Comparison of ENCODE assay signal across 12 cellular contexts in genomic region chr7:11760372-11760771, GRCh38.
DNase-seq lines count a peak whose midpoint lies in the region; ATAC-seq and TF ChIP-seq lines count a peak whose summit lies in the region.
"Had no signal": no experiment of that assay in that cellular context is flagged by ENCODE, and none has a peak within 500 bp of the region (broad histone marks: within the 10 kb centered on the region; RNA-seq: fewer than 3 reads in every experiment).

No MANE protein-coding gene starts in this region.

- no peaks in the 10 kb centered on the region for H3K4me1 ChIP-seq in body of pancreas
- no peaks in the 10 kb centered on the region for H3K4me1 ChIP-seq in tibial nerve
- H3K4me1 ChIP-seq: ascending aorta had no signal

- intact Hi-C loops in body of pancreas (cut with DNase I) = no loop called here

- no peak overlapping the region for H3K27ac ChIP-seq in body of pancreas
- no peak overlapping the region for H3K27ac ChIP-seq in tibial nerve
- H3K27ac ChIP-seq: ascending aorta, C4-2B had no signal

- peak in 1 of 2 donors; percentile 43 for TF ChIP-seq EP300 in tibial nerve (IDR thresholded peaks at IDR 0.05)

- no peaks in the 10 kb centered on the region for H3K36me3 ChIP-seq in body of pancreas (replicated peaks in 1 of 2; ENCODE audit: insufficient read depth in 1 of 2, low read depth in 2 of 2)
- H3K36me3 ChIP-seq in tibial nerve = no peaks in the 10 kb centered on the region
- H3K36me3 ChIP-seq: ascending aorta had no signal

- DNase-seq in DMS114 treated with DMSO at 0.1 percent for 48 hours (lab: John Stamatoyannopoulos, UW; ENCODE audit: unreplicated experiment) = peak; percentile 27
- peak; percentile 81 for DNase-seq in NCI-H1105 (lab: John Stamatoyannopoulos, UW)
- peak; percentile 35 to 93 for DNase-seq in NOMO-1 (lab: John Stamatoyannopoulos, UW; ENCODE audit: unreplicated experiment in 2 of 2)
- peak; percentile 72 for DNase-seq in fibroblast of the conjunctiva (ENCODE audit: low read depth)
- DNase-seq in body of pancreas = no peak
- DNase-seq in glomerular visceral epithelial cell (ENCODE audit: extremely low spot score) = no peak
- no peak for DNase-seq in tibial nerve (ENCODE audit: low spot score in 2 of 2)
- DNase-seq in cerebellar cortex (ENCODE audit: low spot score) = no peak
- DNase-seq: activated CD8-positive, alpha-beta T cell treated with anti-CD3 and anti-CD28 coated beads, Interleukin-2, amount 10 ng/mL, durations not matched to agents 7 days and 5 days; natural killer cell had no signal

- H3K27me3 ChIP-seq in body of pancreas (no peaks in the 10 kb centered on the region), tibial nerve (no peaks in the 10 kb centered on the region)
- H3K27me3 ChIP-seq: ascending aorta had no signal

- H3K4me3 ChIP-seq in body of pancreas (no peak overlapping the region), tibial nerve (no peak overlapping the region)
- H3K4me3 ChIP-seq: ascending aorta had no signal

- no peak for ATAC-seq in body of pancreas
- ATAC-seq: activated CD8-positive, alpha-beta T cell treated with anti-CD3 and anti-CD28 coated beads, Interleukin-2, amount 10 ng/mL, durations not matched to agents 7 days and 5 days had no signal

- TF ChIP-seq POLR2A in body of pancreas (IDR thresholded peaks at IDR 0.05) (no peak), tibial nerve (IDR thresholded peaks at IDR 0.05) (no peak)

- no peak for TF ChIP-seq CTCF in body of pancreas (IDR thresholded peaks at IDR 0.05)
- no peak for TF ChIP-seq CTCF in tibial nerve (IDR thresholded peaks at IDR 0.05)

- 36 to 60% methylated on average over 3 of the region's 3 CpGs for WGBS in body of pancreas, 2 donors
- 27 to 32% methylated on average over 3 of the region's 3 CpGs for WGBS in tibial nerve, 2 donors

- no peaks in the 10 kb centered on the region for H3K9me3 ChIP-seq in body of pancreas
- H3K9me3 ChIP-seq in tibial nerve = no peaks in the 10 kb centered on the region
- H3K9me3 ChIP-seq: ascending aorta had no signal

Comparison
In these comparisons a context has a peak if more than half of its experiments do, and no peak if none do; other contexts are left out.
1. DNase-seq: peak in DMS114 treated with DMSO at 0.1 percent for 48 hours (single experiment), NCI-H1105 (single experiment), NOMO-1 (2 of 2) and fibroblast of the conjunctiva (single experiment); none in body of pancreas (0 of 4), glomerular visceral epithelial cell (single experiment), tibial nerve (0 of 2) and cerebellar cortex (single experiment).